ENCODE assay signal across 16 cellular contexts in the genomic region with DNA sequence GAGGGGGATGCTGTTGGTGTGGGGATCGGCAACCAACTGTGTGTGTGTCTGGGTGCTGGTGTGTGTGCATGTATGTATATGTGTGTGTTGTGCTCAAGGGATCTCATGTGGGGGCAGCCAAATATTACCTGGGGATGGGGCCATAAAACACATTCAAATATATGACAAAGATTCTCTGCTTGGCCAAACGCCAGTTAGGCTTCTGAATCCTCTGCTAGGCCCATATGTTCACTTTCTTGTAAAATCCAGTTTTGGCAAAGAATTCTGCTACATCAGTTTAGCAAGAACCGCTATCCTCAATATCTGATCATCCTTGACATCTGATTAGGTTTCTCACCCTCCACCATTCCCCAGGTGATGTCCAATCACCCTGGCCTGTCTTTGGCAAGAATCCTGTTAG.
A peak's percentile ranks its signal among the peaks of the same experiment; 100 is the strongest.
DNase-seq lines count a peak whose midpoint lies in the region; ATAC-seq, FAIRE-seq and TF ChIP-seq lines count a peak whose summit lies in the region.
"Had no signal": no experiment of that assay in that cellular context is flagged by ENCODE, and none has a peak within 500 bp of the region (broad histone marks: within the 10 kb centered on the region; RNA-seq: fewer than 3 reads in every experiment).

No MANE protein-coding gene starts in this region.

- no peak for TF ChIP-seq POLR2A in K562 (conservative IDR thresholded peaks at IDR 0.05)
- TF ChIP-seq POLR2A in GM12891 (IDR thresholded peaks at IDR 0.05; ENCODE audit: low read depth, low read length): no peak

- CTCF ChIA-PET in K562 (lab: Yijun Ruan, JAX; ENCODE audit: low intra/inter-chr PET ratio) (no interaction called here), Caco-2 (lab: Charles Lee) (no interaction called here)

- no peak for ATAC-seq in K562
- ATAC-seq: HepG2 had no signal

- H3K4me1 ChIP-seq in K562 (replicated peaks in 1 of 2; ENCODE audit: control insufficient read depth in 2 of 2, insufficient read depth in 2 of 2, low read length in 2 of 2) (no peaks in the 10 kb centered on the region), Caco-2 (no peaks in the 10 kb centered on the region)
- H3K4me1 ChIP-seq: HAP-1 had no signal

- intact Hi-C loops in K562 (cut with micrococcal nuclease) (no loop called here), Caco-2 (cut with micrococcal nuclease; ENCODE audit: unreplicated experiment) (no loop called here)

- H3K9me1 ChIP-seq in K562 (ENCODE audit: control insufficient read depth, insufficient read depth, low read length): no peaks in the 10 kb centered on the region

- WGBS in K562 (ENCODE audit: insufficient coverage, low coverage, missing lambda C conversion rate): 35% methylated on average over 3 of the region's 3 CpGs

- no peaks in the 10 kb centered on the region for H3K79me2 ChIP-seq in K562 (ENCODE audit: control insufficient read depth, insufficient read depth, low read length)

- TF ChIP-seq CTCF in K562 (IDR thresholded peaks at IDR 0.05 in 2 of 3, conservative IDR thresholded peaks at IDR 0.05 in 1 of 3; ENCODE audit: insufficient read depth in 2 of 3, low read depth in 1 of 3, low read length in 3 of 3) (no peak), nephron (IDR thresholded peaks at IDR 0.05; ENCODE audit: unreplicated experiment in 3 of 3) (no peak), Caco-2 (IDR thresholded peaks at IDR 0.05; ENCODE audit: insufficient read depth in 1 of 2, low read depth in 1 of 2, low read length in 1 of 2, severe bottlenecking in 1 of 2, unreplicated experiment in 1 of 2) (no peak)

- H2AFZ ChIP-seq in K562 (ENCODE audit: low read depth, low read length): no peak overlapping the region

- POLR2A ChIA-PET in K562 (lab: Yijun Ruan, JAX) (no interaction called here), Caco-2 (lab: Charles Lee) (no interaction called here)

- no peaks in the 10 kb centered on the region for H3K9me3 ChIP-seq in K562 (replicated peaks; ENCODE audit: control insufficient read depth, insufficient read depth, low read depth, low read length)
- no peaks in the 10 kb centered on the region for H3K9me3 ChIP-seq in Caco-2
- H3K9me3 ChIP-seq: HAP-1 had no signal

- H3K27me3 ChIP-seq in K562 (ENCODE audit: control insufficient read depth in 2 of 2, insufficient read depth in 2 of 2, low read length in 2 of 2): no peaks in the 10 kb centered on the region
- H3K27me3 ChIP-seq in Caco-2 (replicated peaks; ENCODE audit: control insufficient read depth, insufficient read depth, low read length): no peaks in the 10 kb centered on the region

- no peak overlapping the region for H3K4me2 ChIP-seq in K562 (ENCODE audit: insufficient read depth, low read length)

- H3K4me3 ChIP-seq in K562 (no peak overlapping the region), Caco-2 (ENCODE audit: low read depth, low read length) (no peak overlapping the region)
- H3K4me3 ChIP-seq: HAP-1 had no signal

- H3K36me3 ChIP-seq in K562 (ENCODE audit: control insufficient read depth, insufficient read depth, low read length) (no peaks in the 10 kb centered on the region), Caco-2 (ENCODE audit: control insufficient read depth, insufficient read depth, low read length) (no peaks in the 10 kb centered on the region)
- H3K36me3 ChIP-seq: HAP-1 had no signal

- peak; percentile 19 for FAIRE-seq in K562 (lab: Jason Lieb, UNC)
- FAIRE-seq in GM12891 (lab: Jason Lieb, UNC): no peak
- FAIRE-seq: A204.1, HepG2, HTR-8/SVneo had no signal

- H3K9me3 Mint-ChIP-seq in nephron (peaks cover 22% of the 10 kb centered on the region), Caco-2 (ENCODE audit: unreplicated experiment) (no peaks in the 10 kb centered on the region)
- H3K9me3 Mint-ChIP-seq: CD4-positive, alpha-beta T cell had no signal

- no peak for TF ChIP-seq EP300 in K562 (IDR thresholded peaks at IDR 0.05; ENCODE audit: low read length)

- BruUV-seq in K562 (replicated peaks; lab: Mats Ljungman, UMichigan) (no TSS peak), Caco-2 (replicated peaks; lab: Mats Ljungman, UMichigan) (no TSS peak)

- H3K27ac Mint-ChIP-seq in nephron (peak overlapping the region; percentile 14 to 57 (median 16)), Caco-2 (ENCODE audit: unreplicated experiment) (no peak overlapping the region)
- H3K27ac Mint-ChIP-seq: B cell; CD4-positive, alpha-beta T cell had no signal

- peak; percentile 28 for DNase-seq in DMS 273 treated with DMSO at 0.1 percent for 48 hours (lab: John Stamatoyannopoulos, UW)
- DNase-seq in NCI-H1694 (lab: John Stamatoyannopoulos, UW): peak; percentile 43
- no peak for DNase-seq in K562 (ENCODE audit: extremely low read depth in 1 of 4, low spot score in 3 of 4)
- no peak for DNase-seq in GM12891 (ENCODE audit: insufficient read length, low spot score)
- no peak for DNase-seq in EL
- no peak for DNase-seq in stimulated activated CD4-positive, alpha-beta T cell treated with anti-CD3 and anti-CD28 coated beads, Interleukin-12 subunit alpha, Interleukin-12 subunit beta, amount 100 ng/mL, for 4 hours
- DNase-seq in Caco-2: no peak
- DNase-seq: CD4-positive, alpha-beta T cell; DND-41; GOT3 had no signal

- H3K4me1 Mint-ChIP-seq in nephron (peaks cover 5% of the 10 kb centered on the region), Caco-2 (ENCODE audit: low read depth, unreplicated experiment) (peaks cover 6% of the 10 kb centered on the region)
- H3K4me1 Mint-ChIP-seq: B cell had no signal

- H4K20me1 ChIP-seq in K562 (replicated peaks; ENCODE audit: control insufficient read depth, insufficient read depth, low read length): no peaks in the 10 kb centered on the region

- H3K36me3 Mint-ChIP-seq in nephron (ENCODE audit: low read depth): peaks cover 8% of the 10 kb centered on the region
- no peaks in the 10 kb centered on the region for H3K36me3 Mint-ChIP-seq in Caco-2 (ENCODE audit: insufficient read depth, unreplicated experiment)

- TF ChIP-seq RAD21 in K562 (CRISPR knock-in tag; conservative IDR thresholded peaks at IDR 0.05 in 1 of 2, IDR thresholded peaks at IDR 0.05 in 1 of 2): no peak

- no peaks in the 10 kb centered on the region for H3K27me3 Mint-ChIP-seq in nephron (ENCODE audit: low read depth)
- H3K27me3 Mint-ChIP-seq in Caco-2 (ENCODE audit: insufficient read depth, unreplicated experiment): no peaks in the 10 kb centered on the region
- H3K27me3 Mint-ChIP-seq: B cell; CD4-positive, alpha-beta T cell had no signal

- no peak overlapping the region for H3K9ac ChIP-seq in K562 (ENCODE audit: insufficient read depth in 1 of 2, low read depth in 2 of 2, low read length in 2 of 2)

- H3K4me3 Mint-ChIP-seq in nephron (no peak overlapping the region), Caco-2 (ENCODE audit: unreplicated experiment) (no peak overlapping the region)
- H3K4me3 Mint-ChIP-seq: B cell; CD4-positive, alpha-beta T cell had no signal

- H3K27ac ChIP-seq in K562 (ENCODE audit: extremely low read depth, low read depth, low read length): no peak overlapping the region

- in situ Hi-C loops in K562 (cut with MboI): no loop called here

TF ChIP-seq in K562, 482 proteins besides CTCF, POLR2A, EP300 and RAD21:
- TF ChIP-seq U2AF1 (optimal IDR thresholded peaks at IDR 0.05; ENCODE audit: low read depth, low read length): no peak
- TF ChIP-seq DIDO1 (tag; IDR thresholded peaks at IDR 0.05; ENCODE audit: low read depth): no peak
- TF ChIP-seq ZNF280A (IDR thresholded peaks at IDR 0.05; ENCODE audit: low read depth, partially characterized antibody): no peak
- no peak for TF ChIP-seq SIRT6 (IDR thresholded peaks at IDR 0.05; ENCODE audit: low read depth, low read length)
- TF ChIP-seq ZC3H8 (IDR thresholded peaks at IDR 0.05): no peak
- TF ChIP-seq ZNF551 (CRISPR knock-in tag; IDR thresholded peaks at IDR 0.05): no peak
- no peak for TF ChIP-seq NFYB (IDR thresholded peaks at IDR 0.05; ENCODE audit: extremely low read depth, insufficient read length)

TF ChIP-seq in GM12891, 5 proteins besides CTCF, POLR2A, EP300 and RAD21:
- no peak for TF ChIP-seq TAF1 (IDR thresholded peaks at IDR 0.05; ENCODE audit: low read depth, low read length)
- TF ChIP-seq PAX5 (IDR thresholded peaks at IDR 0.05; ENCODE audit: insufficient read depth, low read length, severe bottlenecking): no peak
- TF ChIP-seq SPI1 (IDR thresholded peaks at IDR 0.05; ENCODE audit: low read depth, low read length): no peak
- no peak for TF ChIP-seq POU2F2 (IDR thresholded peaks at IDR 0.05; ENCODE audit: low read depth, low read length)
- no peak for TF ChIP-seq POLR2AphosphoS5 (IDR thresholded peaks at IDR 0.05; ENCODE audit: low read depth, low read length)

Comparison
In these comparisons a context has a peak if more than half of its experiments do, and no peak if none do; other contexts are left out.
1. DNase-seq: peak in DMS 273 treated with DMSO at 0.1 percent for 48 hours (single experiment) and NCI-H1694 (single experiment); none in K562 (0 of 4), GM12891 (single experiment), EL (single experiment), stimulated activated CD4-positive, alpha-beta T cell treated with anti-CD3 and anti-CD28 coated beads, Interleukin-12 subunit alpha, Interleukin-12 subunit beta, amount 100 ng/mL, for 4 hours (single experiment) and Caco-2 (0 of 2).